ENCODE assay signal across 1 cellular context in the genomic region with DNA sequence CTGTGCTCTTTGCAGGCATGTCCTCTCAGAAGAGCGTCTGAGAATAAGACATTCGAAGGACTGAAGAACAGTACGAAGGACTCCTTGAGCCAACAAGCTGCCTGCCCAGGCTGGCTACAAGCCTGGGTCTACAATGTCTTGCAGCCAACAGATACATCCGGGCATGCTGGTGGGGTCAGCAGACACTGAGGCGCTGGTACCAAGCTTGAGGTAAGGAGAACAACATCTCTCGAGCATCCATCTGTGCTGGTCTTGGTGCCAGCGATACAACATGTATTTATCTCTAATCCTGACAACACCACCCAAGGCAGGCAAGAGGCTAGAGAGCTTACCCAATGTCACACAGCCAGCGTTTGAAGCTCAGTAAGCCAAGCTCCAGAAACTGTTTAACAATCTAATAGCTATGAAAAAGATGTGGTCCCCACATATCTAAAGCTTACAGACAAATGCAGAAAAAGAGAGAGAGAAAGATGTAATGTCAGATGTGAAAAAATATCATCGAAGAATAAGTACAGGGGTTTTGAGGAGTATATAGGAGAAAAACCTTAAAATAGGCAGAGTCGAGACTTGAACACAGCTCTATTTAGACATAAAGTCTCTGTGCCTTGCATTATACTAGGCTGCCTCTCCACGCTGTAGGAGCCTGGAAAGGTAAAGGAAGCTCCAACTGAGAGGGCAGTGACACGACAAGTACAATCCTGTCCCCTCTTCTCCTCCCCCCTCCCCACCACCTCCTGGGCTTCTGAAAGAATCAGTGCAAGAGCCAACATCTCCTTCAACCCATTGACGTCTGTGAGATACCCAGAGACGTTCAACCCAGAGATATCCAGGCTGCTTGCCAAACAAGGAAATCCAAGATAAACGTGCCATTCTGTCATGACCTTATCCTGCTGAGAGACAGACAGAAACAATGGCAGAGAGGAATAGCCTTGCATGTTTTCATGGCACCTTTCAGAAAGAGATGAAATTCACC.
TF ChIP-seq lines count a peak whose summit lies in the region.

No MANE protein-coding gene starts in this region.

TF ChIP-seq in HEK293T, 16 proteins besides CTCF, POLR2A, EP300 and RAD21 (continued from another document):
- TF ChIP-seq FOXM1 (IDR thresholded peaks at IDR 0.05; ENCODE audit: borderline replicate concordance) = no peak
- TF ChIP-seq NFRKB (IDR thresholded peaks at IDR 0.05) = no peak
- no peak for TF ChIP-seq BHLHE40 (IDR thresholded peaks at IDR 0.05; ENCODE audit: borderline replicate concordance)
